ENCODE assay signal across 17 cellular contexts in genomic region chr7:102615930-102616329, GRCh38. TPM values are rescaled to one million over a fixed set of nuclear protein-coding genes. Genes with fewer than 3 reads are reported as not detected.
"Had no signal": no experiment of that assay in that cellular context is flagged by ENCODE, and none has a peak within 500 bp of the region (broad histone marks: within the 10 kb centered on the region; RNA-seq: fewer than 3 reads in every experiment).

No MANE protein-coding gene starts in this region.

RNA-seq across cellular contexts. Expression of gene SPDYE2B, which starts 34.2 kb away (rescaled TPM):
- total RNA-seq: activated CD8-positive, alpha-beta memory T cell treated with anti-CD3 and anti-CD28 coated beads for 36 hours; activated naive CD8-positive, alpha-beta T cell treated with anti-CD3 and anti-CD28 coated beads for 36 hours; activated T-cell treated with anti-CD3 and anti-CD28 coated beads, Interleukin-2, amount 50 U/mL, for 4 hours; breast epithelium; dermis microvascular lymphatic vessel endothelial cell; hepatocyte; kidney epithelial cell; left ventricle myocardium superior; mammary epithelial cell; ovary; pulmonary artery endothelial cell; right cardiac atrium; skeletal muscle tissue; T-helper 1 cell treated with Interleukin-12 subunit alpha and Interleukin-12 subunit beta and Interleukin-4 antibody, amounts not matched to agents 30 ng/mL and 1 ng/mL, for 36 hours; uterus had no signal
- polyA plus RNA-seq: esophagus, hepatocyte, immature natural killer cell, mammary epithelial cell, ovary, right cardiac atrium had no signal
